In the genomic region with DNA sequence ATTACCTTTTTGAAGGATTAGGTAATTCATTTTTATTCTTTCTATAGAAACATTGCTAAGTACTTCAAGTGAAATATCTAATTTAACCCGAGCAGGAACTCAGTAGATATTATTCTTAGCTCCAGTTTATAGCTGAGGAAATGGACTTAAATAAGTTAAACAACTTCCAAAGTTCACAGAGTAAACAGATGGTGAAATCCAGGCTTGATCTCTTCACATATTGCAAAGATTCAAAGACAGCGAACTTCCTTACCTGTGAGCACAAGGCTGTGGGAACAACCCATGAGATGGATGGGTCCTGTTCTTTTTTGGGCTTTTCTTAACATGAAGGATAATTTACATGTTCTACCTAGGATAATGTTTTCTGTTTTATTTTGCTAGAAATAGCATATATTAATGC, we compare ENCODE assay signal across 2 cellular contexts.
TF ChIP-seq lines count a peak whose summit lies in the region.

No MANE protein-coding gene starts in this region.

TF ChIP-seq in IMR-90, 13 proteins besides CTCF, POLR2A, EP300 and RAD21 (continued from another document):
- TF ChIP-seq SMC3 (IDR thresholded peaks at IDR 0.05; ENCODE audit: low read depth, low read length) (no peak), USF2 (IDR thresholded peaks at IDR 0.05; ENCODE audit: low read depth, low read length) (no peak), BHLHE40 (IDR thresholded peaks at IDR 0.05; ENCODE audit: low read depth, low read length) (no peak), CEBPB (IDR thresholded peaks at IDR 0.05; ENCODE audit: low read depth, low read length) (no peak), MAFK (IDR thresholded peaks at IDR 0.05; ENCODE audit: low read depth, low read length) (no peak), FOS (IDR thresholded peaks at IDR 0.05; ENCODE audit: low read depth, low read length) (no peak), MAZ (IDR thresholded peaks at IDR 0.05; ENCODE audit: borderline replicate concordance, low read depth, low read length) (no peak), CHD1 (IDR thresholded peaks at IDR 0.05; ENCODE audit: low read depth, low read length) (no peak), RFX5 (IDR thresholded peaks at IDR 0.05; ENCODE audit: low read depth, low read length) (no peak), NFE2L2 (IDR thresholded peaks at IDR 0.05; ENCODE audit: low read depth, low read length) (no peak)

TF ChIP-seq in HepG2, 621 proteins besides CTCF, POLR2A, EP300 and RAD21 (continues in another document):
- TF ChIP-seq, protein P1, sequence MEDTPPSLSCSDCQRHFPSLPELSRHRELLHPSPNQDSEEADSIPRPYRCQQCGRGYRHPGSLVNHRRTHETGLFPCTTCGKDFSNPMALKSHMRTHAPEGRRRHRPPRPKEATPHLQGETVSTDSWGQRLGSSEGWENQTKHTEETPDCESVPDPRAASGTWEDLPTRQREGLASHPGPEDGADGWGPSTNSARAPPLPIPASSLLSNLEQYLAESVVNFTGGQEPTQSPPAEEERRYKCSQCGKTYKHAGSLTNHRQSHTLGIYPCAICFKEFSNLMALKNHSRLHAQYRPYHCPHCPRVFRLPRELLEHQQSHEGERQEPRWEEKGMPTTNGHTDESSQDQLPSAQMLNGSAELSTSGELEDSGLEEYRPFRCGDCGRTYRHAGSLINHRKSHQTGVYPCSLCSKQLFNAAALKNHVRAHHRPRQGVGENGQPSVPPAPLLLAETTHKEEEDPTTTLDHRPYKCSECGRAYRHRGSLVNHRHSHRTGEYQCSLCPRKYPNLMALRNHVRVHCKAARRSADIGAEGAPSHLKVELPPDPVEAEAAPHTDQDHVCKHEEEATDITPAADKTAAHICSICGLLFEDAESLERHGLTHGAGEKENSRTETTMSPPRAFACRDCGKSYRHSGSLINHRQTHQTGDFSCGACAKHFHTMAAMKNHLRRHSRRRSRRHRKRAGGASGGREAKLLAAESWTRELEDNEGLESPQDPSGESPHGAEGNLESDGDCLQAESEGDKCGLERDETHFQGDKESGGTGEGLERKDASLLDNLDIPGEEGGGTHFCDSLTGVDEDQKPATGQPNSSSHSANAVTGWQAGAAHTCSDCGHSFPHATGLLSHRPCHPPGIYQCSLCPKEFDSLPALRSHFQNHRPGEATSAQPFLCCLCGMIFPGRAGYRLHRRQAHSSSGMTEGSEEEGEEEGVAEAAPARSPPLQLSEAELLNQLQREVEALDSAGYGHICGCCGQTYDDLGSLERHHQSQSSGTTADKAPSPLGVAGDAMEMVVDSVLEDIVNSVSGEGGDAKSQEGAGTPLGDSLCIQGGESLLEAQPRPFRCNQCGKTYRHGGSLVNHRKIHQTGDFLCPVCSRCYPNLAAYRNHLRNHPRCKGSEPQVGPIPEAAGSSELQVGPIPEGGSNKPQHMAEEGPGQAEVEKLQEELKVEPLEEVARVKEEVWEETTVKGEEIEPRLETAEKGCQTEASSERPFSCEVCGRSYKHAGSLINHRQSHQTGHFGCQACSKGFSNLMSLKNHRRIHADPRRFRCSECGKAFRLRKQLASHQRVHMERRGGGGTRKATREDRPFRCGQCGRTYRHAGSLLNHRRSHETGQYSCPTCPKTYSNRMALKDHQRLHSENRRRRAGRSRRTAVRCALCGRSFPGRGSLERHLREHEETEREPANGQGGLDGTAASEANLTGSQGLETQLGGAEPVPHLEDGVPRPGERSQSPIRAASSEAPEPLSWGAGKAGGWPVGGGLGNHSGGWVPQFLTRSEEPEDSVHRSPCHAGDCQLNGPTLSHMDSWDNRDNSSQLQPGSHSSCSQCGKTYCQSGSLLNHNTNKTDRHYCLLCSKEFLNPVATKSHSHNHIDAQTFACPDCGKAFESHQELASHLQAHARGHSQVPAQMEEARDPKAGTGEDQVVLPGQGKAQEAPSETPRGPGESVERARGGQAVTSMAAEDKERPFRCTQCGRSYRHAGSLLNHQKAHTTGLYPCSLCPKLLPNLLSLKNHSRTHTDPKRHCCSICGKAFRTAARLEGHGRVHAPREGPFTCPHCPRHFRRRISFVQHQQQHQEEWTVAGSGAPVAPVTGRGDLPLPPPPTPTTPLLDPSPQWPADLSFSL (CRISPR knock-in tag; IDR thresholded peaks at IDR 0.05): no peak
- TF ChIP-seq ZNF407 (CRISPR knock-in tag; IDR thresholded peaks at IDR 0.05; ENCODE audit: not compliant biosample characterization) (no peak), ZNF331 (CRISPR knock-in tag; IDR thresholded peaks at IDR 0.05) (no peak), SALL2 (CRISPR knock-in tag; IDR thresholded peaks at IDR 0.05) (no peak), HMG20A (CRISPR knock-in tag; IDR thresholded peaks at IDR 0.05; ENCODE audit: borderline replicate concordance) (peak; percentile 50; the same call in 1 of the 2 replicates), ELF3 (CRISPR knock-in tag; IDR thresholded peaks at IDR 0.05) (peak; percentile 73), MYC (CRISPR knock-in tag; IDR thresholded peaks at IDR 0.05; ENCODE audit: borderline replicate concordance) (no peak), GATAD2A (CRISPR knock-in tag; IDR thresholded peaks at IDR 0.05) (peak; percentile 74), CEBPB (IDR thresholded peaks at IDR 0.05; ENCODE audit: borderline replicate concordance, low read depth, low read length) (peak; percentile 43; the same call in 1 of the 2 replicates), TSC22D2 (CRISPR knock-in tag; IDR thresholded peaks at IDR 0.05; ENCODE audit: borderline replicate concordance) (no peak), FOXA1 (IDR thresholded peaks at IDR 0.05) (no peak), FOXA1 (CRISPR knock-in tag; IDR thresholded peaks at IDR 0.05) (0 out of 2 replicates have a peak, but pooled peaks have one; percentile 21), ZNF614 (CRISPR knock-in tag; IDR thresholded peaks at IDR 0.05; ENCODE audit: borderline replicate concordance) (peak; percentile 100), KLF13 (CRISPR knock-in tag; IDR thresholded peaks at IDR 0.05) (no peak), ZNF333 (CRISPR knock-in tag; IDR thresholded peaks at IDR 0.05; ENCODE audit: borderline replicate concordance) (no peak), CEBPG (CRISPR knock-in tag; IDR thresholded peaks at IDR 0.05) (peak; percentile 26; the same call in 1 of the 2 replicates), FOXJ3 (CRISPR knock-in tag; IDR thresholded peaks at IDR 0.05; ENCODE audit: borderline replicate concordance) (0 out of 2 replicates have a peak, but pooled peaks have one; percentile 56), HNF4A (CRISPR knock-in tag; IDR thresholded peaks at IDR 0.05) (peak; percentile 63), MED1 (CRISPR knock-in tag; IDR thresholded peaks at IDR 0.05) (no peak)
- TF ChIP-seq, protein P2, sequence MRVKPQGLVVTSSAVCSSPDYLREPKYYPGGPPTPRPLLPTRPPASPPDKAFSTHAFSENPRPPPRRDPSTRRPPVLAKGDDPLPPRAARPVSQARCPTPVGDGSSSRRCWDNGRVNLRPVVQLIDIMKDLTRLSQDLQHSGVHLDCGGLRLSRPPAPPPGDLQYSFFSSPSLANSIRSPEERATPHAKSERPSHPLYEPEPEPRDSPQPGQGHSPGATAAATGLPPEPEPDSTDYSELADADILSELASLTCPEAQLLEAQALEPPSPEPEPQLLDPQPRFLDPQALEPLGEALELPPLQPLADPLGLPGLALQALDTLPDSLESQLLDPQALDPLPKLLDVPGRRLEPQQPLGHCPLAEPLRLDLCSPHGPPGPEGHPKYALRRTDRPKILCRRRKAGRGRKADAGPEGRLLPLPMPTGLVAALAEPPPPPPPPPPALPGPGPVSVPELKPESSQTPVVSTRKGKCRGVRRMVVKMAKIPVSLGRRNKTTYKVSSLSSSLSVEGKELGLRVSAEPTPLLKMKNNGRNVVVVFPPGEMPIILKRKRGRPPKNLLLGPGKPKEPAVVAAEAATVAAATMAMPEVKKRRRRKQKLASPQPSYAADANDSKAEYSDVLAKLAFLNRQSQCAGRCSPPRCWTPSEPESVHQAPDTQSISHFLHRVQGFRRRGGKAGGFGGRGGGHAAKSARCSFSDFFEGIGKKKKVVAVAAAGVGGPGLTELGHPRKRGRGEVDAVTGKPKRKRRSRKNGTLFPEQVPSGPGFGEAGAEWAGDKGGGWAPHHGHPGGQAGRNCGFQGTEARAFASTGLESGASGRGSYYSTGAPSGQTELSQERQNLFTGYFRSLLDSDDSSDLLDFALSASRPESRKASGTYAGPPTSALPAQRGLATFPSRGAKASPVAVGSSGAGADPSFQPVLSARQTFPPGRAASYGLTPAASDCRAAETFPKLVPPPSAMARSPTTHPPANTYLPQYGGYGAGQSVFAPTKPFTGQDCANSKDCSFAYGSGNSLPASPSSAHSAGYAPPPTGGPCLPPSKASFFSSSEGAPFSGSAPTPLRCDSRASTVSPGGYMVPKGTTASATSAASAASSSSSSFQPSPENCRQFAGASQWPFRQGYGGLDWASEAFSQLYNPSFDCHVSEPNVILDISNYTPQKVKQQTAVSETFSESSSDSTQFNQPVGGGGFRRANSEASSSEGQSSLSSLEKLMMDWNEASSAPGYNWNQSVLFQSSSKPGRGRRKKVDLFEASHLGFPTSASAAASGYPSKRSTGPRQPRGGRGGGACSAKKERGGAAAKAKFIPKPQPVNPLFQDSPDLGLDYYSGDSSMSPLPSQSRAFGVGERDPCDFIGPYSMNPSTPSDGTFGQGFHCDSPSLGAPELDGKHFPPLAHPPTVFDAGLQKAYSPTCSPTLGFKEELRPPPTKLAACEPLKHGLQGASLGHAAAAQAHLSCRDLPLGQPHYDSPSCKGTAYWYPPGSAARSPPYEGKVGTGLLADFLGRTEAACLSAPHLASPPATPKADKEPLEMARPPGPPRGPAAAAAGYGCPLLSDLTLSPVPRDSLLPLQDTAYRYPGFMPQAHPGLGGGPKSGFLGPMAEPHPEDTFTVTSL (CRISPR knock-in tag; IDR thresholded peaks at IDR 0.05; ENCODE audit: borderline replicate concordance): peak; percentile 61; the same call in 1 of the 2 replicates
- TF ChIP-seq, protein P3, sequence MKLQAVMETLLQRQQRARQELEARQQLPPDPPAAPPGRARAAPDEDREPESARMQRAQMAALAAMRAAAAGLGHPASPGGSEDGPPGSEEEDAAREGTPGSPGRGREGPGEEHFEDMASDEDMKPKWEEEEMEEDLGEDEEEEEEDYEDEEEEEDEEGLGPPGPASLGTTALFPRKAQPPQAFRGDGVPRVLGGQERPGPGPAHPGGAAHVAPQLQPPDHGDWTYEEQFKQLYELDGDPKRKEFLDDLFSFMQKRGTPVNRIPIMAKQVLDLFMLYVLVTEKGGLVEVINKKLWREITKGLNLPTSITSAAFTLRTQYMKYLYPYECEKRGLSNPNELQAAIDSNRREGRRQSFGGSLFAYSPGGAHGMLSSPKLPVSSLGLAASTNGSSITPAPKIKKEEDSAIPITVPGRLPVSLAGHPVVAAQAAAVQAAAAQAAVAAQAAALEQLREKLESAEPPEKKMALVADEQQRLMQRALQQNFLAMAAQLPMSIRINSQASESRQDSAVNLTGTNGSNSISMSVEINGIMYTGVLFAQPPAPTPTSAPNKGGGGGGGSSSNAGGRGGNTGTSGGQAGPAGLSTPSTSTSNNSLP (IDR thresholded peaks at IDR 0.05; ENCODE audit: low read depth, low read length): peak; percentile 19; the same call in 1 of the 2 replicates
